21 cellular contexts compared by ENCODE assay signal in the genomic region with DNA sequence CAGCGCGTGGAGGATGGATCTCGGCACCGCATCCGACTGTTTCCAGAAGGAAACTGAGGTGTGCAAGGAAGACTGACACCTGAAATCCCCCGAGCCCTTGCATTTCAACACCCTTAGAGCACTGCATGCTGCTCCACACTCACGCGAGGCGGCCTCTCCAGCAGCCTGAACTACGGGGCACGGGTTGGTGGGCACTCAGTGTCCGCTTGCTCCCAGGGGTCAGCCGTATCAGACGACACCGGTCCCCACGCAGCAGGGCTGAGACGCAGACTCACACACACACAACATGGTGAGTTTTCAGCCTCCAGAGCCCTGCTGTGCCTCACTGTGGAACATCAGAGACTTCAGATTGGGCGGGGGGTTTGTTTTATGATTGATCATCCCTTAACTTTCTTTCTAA.
A peak's percentile ranks its signal among the peaks of the same experiment; 100 is the strongest.
DNase-seq lines count a peak whose midpoint lies in the region; FAIRE-seq and TF ChIP-seq lines count a peak whose summit lies in the region.
"Had no signal": no experiment of that assay in that cellular context is flagged by ENCODE, and none has a peak within 500 bp of the region (broad histone marks: within the 10 kb centered on the region; RNA-seq: fewer than 3 reads in every experiment).

No MANE protein-coding gene starts in this region.

- no peaks in the 10 kb centered on the region for H3K79me1 ChIP-seq in H1 (ENCODE audit: low read depth, low read length)

- H2BK20ac ChIP-seq in H1 (ENCODE audit: low read length), result no peak overlapping the region

- H4K20me1 ChIP-seq in mammary epithelial cell (ENCODE audit: insufficient read depth, low read length), result no peaks in the 10 kb centered on the region
- no peaks in the 10 kb centered on the region for H4K20me1 ChIP-seq in KMS-11 (ENCODE audit: insufficient read depth)
- H4K20me1 ChIP-seq in H1 (replicated peaks in 1 of 2; ENCODE audit: control insufficient read depth in 1 of 2, insufficient read depth in 2 of 2, low read length in 2 of 2), result peaks cover 0 to 2% of the 10 kb centered on the region in 2 experiments

- in situ Hi-C loops in mammary epithelial cell (cut with MboI; ENCODE audit: low sequenced_read_pairs in 2 of 2), result no loop called here
- in situ Hi-C loops in G401 (cut with HindIII; ENCODE audit: low sequenced_read_pairs), result no loop called here

- no peak overlapping the region for H2BK12ac ChIP-seq in H1 (ENCODE audit: low read depth, low read length)

- no peak for TF ChIP-seq POLR2A in breast epithelium (IDR thresholded peaks at IDR 0.05)
- TF ChIP-seq POLR2A in H1 (IDR thresholded peaks at IDR 0.05; ENCODE audit: control extremely low read depth in 1 of 2, low read depth in 2 of 2, low read length in 2 of 2), result no peak
- no peak for TF ChIP-seq POLR2A in tibial nerve (IDR thresholded peaks at IDR 0.05)

- H3K79me2 ChIP-seq in mammary epithelial cell (ENCODE audit: insufficient read depth, low read length) (no peaks in the 10 kb centered on the region), KMS-11 (ENCODE audit: insufficient read depth, low read depth) (no peaks in the 10 kb centered on the region), H1 (ENCODE audit: control insufficient read depth in 1 of 2, insufficient read depth in 2 of 2, low read length in 2 of 2) (no peaks in the 10 kb centered on the region)

- H4K5ac ChIP-seq in H1 (ENCODE audit: insufficient read length, low read depth, low read length), result no peak overlapping the region

- WGBS in mammary epithelial cell (ENCODE audit: low coverage, missing lambda C conversion rate), result 81% methylated on average over 11 of the region's 18 CpGs
- 95% methylated on average over 17 of the region's 18 CpGs; no CpG with 5 or more reads in 1 of the 2 experiments for WGBS in H1 (ENCODE audit: extremely low coverage in 1 of 2, insufficient coverage in 1 of 2, insufficient read length in 1 of 2, insufficient replicate concordance in 2 of 2, low coverage in 1 of 2, low lambda C conversion rate in 2 of 2, missing lambda C conversion rate in 1 of 2), 2 experiments
- 78 to 90% methylated on average over 18 of the region's 18 CpGs for WGBS in tibial nerve, 2 donors

- H2BK5ac ChIP-seq in H1 (ENCODE audit: low read depth, low read length), result no peak overlapping the region

- H2BK15ac ChIP-seq in H1 (ENCODE audit: low read length), result no peak overlapping the region

- no peak for FAIRE-seq in H1 (lab: Jason Lieb, UNC)
- FAIRE-seq: A549, GM12878 had no signal

- no TSS peak for BruUV-seq in mammary epithelial cell (replicated peaks; lab: Mats Ljungman, UMichigan)

- H2AFZ ChIP-seq in mammary epithelial cell (ENCODE audit: low read depth, low read length) (no peak overlapping the region), KMS-11 (ENCODE audit: low read depth) (no peak overlapping the region), H1 (ENCODE audit: low read length) (no peak overlapping the region)
- H2AFZ ChIP-seq: GM23248 had no signal

- TF ChIP-seq EP300 in H1 (IDR thresholded peaks at IDR 0.05; ENCODE audit: borderline replicate concordance in 1 of 2, low read depth in 2 of 2, low read length in 2 of 2), result no peak
- no peak for TF ChIP-seq EP300 in tibial nerve (IDR thresholded peaks at IDR 0.05)

- POLR2A ChIA-PET in H1 (lab: Charles Lee; ENCODE audit: partially characterized antibody), result interaction anchor here (1.2 kb wide), 1 partner anchor 9 kb away, joined by 4 read pairs; no protein-coding TSS in a partner anchor

- no peak overlapping the region for H2BK120ac ChIP-seq in H1 (replicated peaks; ENCODE audit: low read depth, low read length)

- no peak overlapping the region for H3K4me3 ChIP-seq in mammary epithelial cell (replicated peaks in 1 of 3; ENCODE audit: insufficient read depth in 1 of 3, low read depth in 2 of 3, low read length in 3 of 3)
- peak overlapping the region in 1 of 3 donors; percentile 25 for H3K4me3 ChIP-seq in breast epithelium
- H3K4me3 ChIP-seq in KMS-11 (IDR thresholded peaks at IDR 0.05; ENCODE audit: insufficient read depth, low read depth, low read length), result no peak overlapping the region
- no peak overlapping the region for H3K4me3 ChIP-seq in H1 (ENCODE audit: extremely low read depth in 1 of 4, insufficient read depth in 2 of 4, low read depth in 3 of 4, low read length in 4 of 4)
- H3K4me3 ChIP-seq in tibial nerve, result no peak overlapping the region
- H3K4me3 ChIP-seq: A549, GM12878, GM23248 had no signal

- H3K4me2 ChIP-seq in mammary epithelial cell (ENCODE audit: insufficient read depth, low read depth, low read length), result peak overlapping the region; percentile 67
- peak overlapping the region; percentile 83 for H3K4me2 ChIP-seq in KMS-11
- no peak overlapping the region for H3K4me2 ChIP-seq in H1 (ENCODE audit: insufficient read depth in 1 of 2, low read depth in 2 of 2, low read length in 2 of 2)
- H3K4me2 ChIP-seq: A549 had no signal

- H3K9me3 ChIP-seq in mammary epithelial cell (replicated peaks; ENCODE audit: insufficient read depth, low read length) (no peaks in the 10 kb centered on the region), breast epithelium (no peaks in the 10 kb centered on the region), H1 (ENCODE audit: insufficient read depth in 2 of 2, low read depth in 1 of 2, low read length in 1 of 2) (no peaks in the 10 kb centered on the region), tibial nerve (no peaks in the 10 kb centered on the region)
- H3K9me3 ChIP-seq: A549 had no signal

- H3K27me3 ChIP-seq in mammary epithelial cell (ENCODE audit: insufficient read depth, low read length) (no peaks in the 10 kb centered on the region), breast epithelium (no peaks in the 10 kb centered on the region), KMS-11 (ENCODE audit: insufficient read depth, low read depth) (no peaks in the 10 kb centered on the region), H1 (replicated peaks in 1 of 4; ENCODE audit: control insufficient read depth in 3 of 4, extremely low read depth in 1 of 4, insufficient read depth in 3 of 4, low read length in 3 of 4) (no peaks in the 10 kb centered on the region), tibial nerve (no peaks in the 10 kb centered on the region)

- intact Hi-C loops in mammary epithelial cell (cut with micrococcal nuclease) (loop anchor here (10.0 kb wide), 1 partner anchor 287 kb away; the partner anchor contains the start of gene HDAC4), breast epithelium (cut with DNase I; ENCODE audit: low total_unique reads) (no loop called here)

- H3K27ac ChIP-seq in mammary epithelial cell (ENCODE audit: insufficient read depth, low read depth, low read length) (no peak overlapping the region), breast epithelium (no peak overlapping the region), KMS-11 (no peak overlapping the region), H1 (ENCODE audit: low read depth, low read length) (no peak overlapping the region), tibial nerve (peak overlapping the region; percentile 32 to 97 (median 73))
- H3K27ac ChIP-seq: A549, GM23248 had no signal

- H3K14ac ChIP-seq in H1 (ENCODE audit: insufficient read length), result no peak overlapping the region

- H3K56ac ChIP-seq in H1 (replicated peaks; ENCODE audit: insufficient read length, low read depth, low read length), result no peak overlapping the region

- no peaks in the 10 kb centered on the region for H3K23me2 ChIP-seq in H1 (ENCODE audit: low read depth, low read length)

- H3K4me1 ChIP-seq in mammary epithelial cell (ENCODE audit: insufficient read depth, low read length), result peaks cover 15% of the 10 kb centered on the region
- peaks cover 0 to 12% of the 10 kb centered on the region in 2 donors for H3K4me1 ChIP-seq in breast epithelium
- peaks cover 24% of the 10 kb centered on the region for H3K4me1 ChIP-seq in KMS-11 (ENCODE audit: low read depth, poor library complexity, severe bottlenecking)
- H3K4me1 ChIP-seq in H1 (replicated peaks in 1 of 4; ENCODE audit: control insufficient read depth in 3 of 4, insufficient read depth in 4 of 4, low read length in 3 of 4), result no peaks in the 10 kb centered on the region; a peak in 1 of 7 replicates
- H3K4me1 ChIP-seq in tibial nerve, result peaks cover 0 to 70% (median 27%) of the 10 kb centered on the region in 4 donors

- TF ChIP-seq CTCF in mammary epithelial cell (conservative IDR thresholded peaks at IDR 0.05 in 1 of 2, IDR thresholded peaks at IDR 0.05 in 1 of 2; ENCODE audit: extremely low read depth in 1 of 2, insufficient read depth in 1 of 2, low read depth in 1 of 2, low read length in 2 of 2) (no peak), breast epithelium (IDR thresholded peaks at IDR 0.05) (no peak), KMS-11 (conservative IDR thresholded peaks at IDR 0.05; ENCODE audit: low read depth, low read length) (no peak), H1 (IDR thresholded peaks at IDR 0.05; ENCODE audit: control extremely low read depth in 1 of 3, insufficient read depth in 1 of 3, low read depth in 1 of 3, low read length in 3 of 3) (no peak), tibial nerve (IDR thresholded peaks at IDR 0.05) (no peak)

- dilution Hi-C loops in mammary epithelial cell (cut with HindIII; ENCODE audit: low sequenced_read_pairs), result no loop called here

- no peak overlapping the region for H3K23ac ChIP-seq in H1 (ENCODE audit: insufficient read length)

- no peak overlapping the region for H2AK5ac ChIP-seq in H1 (ENCODE audit: low read depth, low read length)

- no peak overlapping the region for H4K91ac ChIP-seq in H1 (replicated peaks; ENCODE audit: insufficient read length, low read length)

- H4K8ac ChIP-seq in H1 (ENCODE audit: extremely low read depth, insufficient read depth, low read length), result peak overlapping the region; percentile 0; the same call in 1 of the 2 replicates

- CTCF ChIA-PET in mammary epithelial cell (lab: Charles Lee; ENCODE audit: low non-redundant PET), result no interaction called here
- CTCF ChIA-PET in H1 (lab: Charles Lee; ENCODE audit: partially characterized antibody), result interaction anchor here (0.6 to 1.4 kb wide), 7 partner anchors 10 to 70 kb away, joined by 3 to 5 read pairs (median 3); no protein-coding TSS in a partner anchor

- H3K36me3 ChIP-seq in mammary epithelial cell (ENCODE audit: insufficient read depth, low read length) (no peaks in the 10 kb centered on the region), breast epithelium (no peaks in the 10 kb centered on the region), KMS-11 (ENCODE audit: insufficient read depth) (no peaks in the 10 kb centered on the region), H1 (ENCODE audit: control insufficient read depth in 2 of 4, insufficient read depth in 4 of 4, low read length in 3 of 4) (no peaks in the 10 kb centered on the region), tibial nerve (peaks cover 0 to 16% (median 0%) of the 10 kb centered on the region in 3 donors)

- H3K18ac ChIP-seq in H1 (ENCODE audit: extremely low read depth, low read length), result no peak overlapping the region

- no peak overlapping the region for H3K4ac ChIP-seq in H1 (replicated peaks; ENCODE audit: insufficient read length, low read depth, low read length)

- TF ChIP-seq RAD21 in H1 (IDR thresholded peaks at IDR 0.05 in 1 of 2, conservative IDR thresholded peaks at IDR 0.05 in 1 of 2; ENCODE audit: low read depth in 2 of 2, low read length in 2 of 2), result no peak

- DNase-seq in mammary epithelial cell (no peak), breast epithelium (ENCODE audit: low spot score in 2 of 2) (no peak), H1 (ENCODE audit: low read depth in 1 of 2, low spot score in 2 of 2) (no peak), tibial nerve (ENCODE audit: low spot score in 2 of 2) (no peak), G401 (ENCODE audit: low spot score) (no peak)
- DNase-seq in activated effector memory CD4-positive, alpha-beta T cell treated with anti-CD3 and anti-CD28 coated beads, Interleukin-2, amount 50 U/mL, for 16 hours, result no peak
- DNase-seq: CD4-positive, alpha-beta T cell; COR-L47; DMS79 treated with DMSO at 0.1 percent for 48 hours; GM23248; HCEC 1CT; Karpas-422; NCI-H1105 treated with DMSO at 0.1 percent for 48 hours; NCI-H2029 treated with DMSO at 0.1 percent for 48 hours; NCI-H226; NCI-H510A treated with DMSO at 0.1 percent for 48 hours; NCI-H748 treated with DMSO at 0.1 percent for 48 hours; NK-92 treated with Interleukin-12 subunit alpha and Interleukin-12 subunit beta, amount 100 ng/mL, for 24 hours had no signal

- H3K9ac ChIP-seq in mammary epithelial cell (ENCODE audit: insufficient read depth, low read length) (no peak overlapping the region), KMS-11 (no peak overlapping the region), H1 (replicated peaks in 1 of 4; ENCODE audit: extremely low read depth in 1 of 4, low read depth in 3 of 4, low read length in 3 of 4) (no peak overlapping the region)
- H3K9ac ChIP-seq: GM23248 had no signal

Comparison
In these comparisons a context has a peak if more than half of its experiments do, and no peak if none do; other contexts are left out.
1. H3K27ac ChIP-seq: peak in tibial nerve (4 of 4); none in mammary epithelial cell (single experiment), breast epithelium (0 of 2), KMS-11 (single experiment) and H1 (single experiment).
2. H3K4me2 ChIP-seq: peak in mammary epithelial cell (single experiment) and KMS-11 (single experiment); none in H1 (0 of 2).